ENCODE assay signal across 31 cellular contexts in genomic region chr1:241440904-241441303, GRCh38.
"Had no signal": no experiment of that assay in that cellular context is flagged by ENCODE, and none has a peak within 500 bp of the region (broad histone marks: within the 10 kb centered on the region; RNA-seq: fewer than 3 reads in every experiment).

No MANE protein-coding gene starts in this region.

- H3K9ac ChIP-seq: neural progenitor cell, parathyroid adenoma had no signal

- FAIRE-seq: urothelium cell line had no signal

- H3K9me3 ChIP-seq: lower lobe of right lung, neutrophil, psoas muscle, right atrium auricular region, right lobe of liver, stomach, suprapubic skin, thoracic aorta, tibial artery, upper lobe of right lung had no signal

- H3K27ac ChIP-seq: hepatocyte, lower lobe of right lung, neural progenitor cell, neutrophil, parathyroid adenoma, psoas muscle, right atrium auricular region, right lobe of liver, stomach, suprapubic skin, thoracic aorta, tibial artery, upper lobe of right lung had no signal

- H3K4me3 ChIP-seq: hepatocyte, lower lobe of right lung, neural progenitor cell, psoas muscle, right atrium auricular region, right lobe of liver, smooth muscle cell, stomach, suprapubic skin, thoracic aorta, tibial artery, upper lobe of right lung had no signal

- ATAC-seq: left cardiac atrium; left lobe of liver; left ventricle myocardium superior; lower lobe of right lung; naive thymus-derived CD8-positive, alpha-beta T cell; psoas muscle; right lobe of liver; stimulated activated memory B cell treated with anti-CD40 and anti-IgM and Interleukin-4, amounts not matched to agents 10 μg/mL and 1 μg/mL and 100 μg/mL, for 72 hours; stimulated activated naive CD8-positive, alpha-beta T cell treated with anti-CD3 and anti-CD28 coated beads, Interleukin-15, Interleukin-2, amounts not matched to agents 100 U/mL and 50 U/mL, for 24 hours; upper lobe of right lung had no signal

- H3K79me2 ChIP-seq: hepatocyte, parathyroid adenoma had no signal

- DNase-seq: islet precursor cell; left cardiac atrium; left ventricle myocardium superior; lower lobe of right lung; mammary epithelial cell; mesenchymal stem cell; naive thymus-derived CD8-positive, alpha-beta T cell; nephron progenitor cell; occipital lobe; psoas muscle; right lobe of liver; stimulated activated CD4-positive, alpha-beta T cell treated with anti-CD3 and anti-CD28 coated beads, Interleukin-1b, Interleukin-23, amount 100 ng/mL, for 48 hours; stimulated activated CD4-positive, alpha-beta T cell treated with anti-CD3 and anti-CD28 coated beads, Interleukin-2, amount 100 ng/mL, for 48 hours; stimulated activated CD4-positive, alpha-beta T cell treated with anti-CD3 and anti-CD28 coated beads, Interleukin-4, amount 100 ng/mL, for 4 hours; stimulated activated CD8-positive, alpha-beta memory T cell treated with anti-CD3 and anti-CD28 coated beads, Interleukin-4, amount 100 ng/mL, for 48 hours; stimulated activated naive CD8-positive, alpha-beta T cell treated with anti-CD3 and anti-CD28 coated beads, Interleukin-15, Interleukin-2, amounts not matched to agents 100 U/mL and 50 U/mL, for 24 hours; stomach; tibial artery; trophoblast cell; upper lobe of right lung had no signal

- H3K27me3 ChIP-seq: hepatocyte, neural progenitor cell, neutrophil, right atrium auricular region, right lobe of liver, stomach, suprapubic skin, tibial artery, upper lobe of right lung had no signal

- H2AFZ ChIP-seq: hepatocyte, neural progenitor cell, parathyroid adenoma had no signal

- H3K4me1 ChIP-seq: lower lobe of right lung, neural progenitor cell, parathyroid adenoma, psoas muscle, right atrium auricular region, right lobe of liver, stomach, suprapubic skin, tibial artery, upper lobe of right lung had no signal

- H3K36me3 ChIP-seq: lower lobe of right lung, neural progenitor cell, neutrophil, right atrium auricular region, right lobe of liver, stomach, suprapubic skin, thoracic aorta, tibial artery, upper lobe of right lung had no signal

- H3K4me2 ChIP-seq: hepatocyte, neural progenitor cell, smooth muscle cell had no signal
